1 cellular context compared by ENCODE assay signal in the genomic region with DNA sequence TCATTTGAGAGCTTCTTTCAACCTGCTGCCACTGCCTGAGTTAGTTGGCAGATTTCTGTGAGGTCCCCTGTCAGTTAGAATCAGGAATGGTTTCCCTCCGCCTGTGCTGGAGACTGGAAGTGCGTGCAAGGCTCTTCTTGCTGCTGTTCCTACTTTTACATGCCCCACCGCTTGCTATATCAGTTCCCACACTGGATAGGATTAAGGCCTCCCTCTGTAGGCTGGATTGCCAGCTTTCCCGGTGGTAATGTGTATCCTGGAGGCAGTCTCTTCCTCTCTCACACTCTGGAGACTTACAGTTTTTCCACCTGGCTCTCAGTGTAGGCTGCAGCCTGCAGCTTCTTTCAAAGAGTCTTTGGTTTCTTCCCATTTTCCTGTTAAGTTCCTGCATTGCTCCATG.
TF ChIP-seq lines count a peak whose summit lies in the region.

No MANE protein-coding gene starts in this region.

TF ChIP-seq in A549, 52 proteins besides CTCF, POLR2A, EP300 and RAD21 (continued from another document):
- TF ChIP-seq, protein P1, sequence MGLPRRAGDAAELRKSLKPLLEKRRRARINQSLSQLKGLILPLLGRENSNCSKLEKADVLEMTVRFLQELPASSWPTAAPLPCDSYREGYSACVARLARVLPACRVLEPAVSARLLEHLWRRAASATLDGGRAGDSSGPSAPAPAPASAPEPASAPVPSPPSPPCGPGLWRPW (IDR thresholded peaks at IDR 0.05): no peak
- no peak for TF ChIP-seq FOSL2 (IDR thresholded peaks at IDR 0.05)
- TF ChIP-seq FOSL2 (CRISPR knock-in tag; IDR thresholded peaks at IDR 0.05): no peak
TF ChIP-seq in A549: peak in this region for 0.
